In the genomic region with DNA sequence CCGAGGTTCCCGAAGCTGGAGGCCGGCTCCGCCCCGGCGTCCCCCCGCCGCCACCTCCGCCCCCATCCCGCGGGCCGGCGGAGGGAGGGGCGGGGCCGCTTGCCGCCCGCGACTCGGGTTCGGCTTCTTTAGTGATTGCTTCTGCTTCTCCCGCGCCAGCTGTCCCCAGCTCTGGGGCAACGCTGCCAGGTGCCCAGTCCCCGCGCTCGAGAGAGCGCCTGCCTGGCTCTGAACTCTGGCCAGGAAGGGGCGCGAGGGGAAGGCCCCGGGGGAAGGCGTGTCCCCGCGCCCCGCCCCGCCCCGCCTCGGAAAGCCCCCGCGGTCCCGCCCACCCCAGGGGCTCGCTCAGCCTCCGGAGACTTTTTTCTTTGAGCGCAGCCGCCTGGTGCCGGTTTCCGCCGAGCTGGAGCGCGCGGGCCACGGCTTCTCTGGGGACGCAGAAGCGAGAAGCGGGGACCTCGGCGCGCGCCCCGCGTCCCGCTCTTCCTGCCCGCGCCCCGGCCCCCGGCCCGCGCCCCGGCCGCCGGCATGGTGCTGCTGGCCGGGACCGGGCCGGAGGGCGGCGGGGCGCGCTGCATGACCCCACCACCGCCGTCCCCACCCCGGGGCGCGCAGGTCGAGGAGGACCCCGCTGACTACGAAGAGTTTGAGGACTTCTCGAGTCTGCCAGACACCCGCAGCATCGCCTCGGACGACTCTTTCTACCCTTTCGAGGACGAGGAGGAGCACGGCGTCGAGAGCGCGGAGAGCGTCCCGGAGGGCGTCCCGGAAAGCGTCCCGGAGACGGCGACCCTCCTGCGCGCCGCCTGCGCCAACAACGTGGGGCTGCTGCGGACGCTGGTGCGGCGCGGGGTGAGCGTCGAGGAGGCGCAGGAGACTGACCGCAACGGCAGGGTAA, we compare ENCODE assay signal across 8 cellular contexts.
A peak's percentile ranks its signal among the peaks of the same experiment; 100 is the strongest.
DNase-seq lines count a peak whose midpoint lies in the region; ATAC-seq and TF ChIP-seq lines count a peak whose summit lies in the region.

Gene ANKRD33B (plus strand): TSS at position 131 of the 898 bp plus-strand sequence. CDS start 398 bp downstream, at position 529.

- ATAC-seq in HG02623 (IDR thresholded peaks at IDR 0.05; ENCODE audit: unreplicated experiment): peak; percentile 50

- TF ChIP-seq CTCF in GM13976 (IDR thresholded peaks at IDR 0.05; ENCODE audit: borderline replicate concordance, control extremely low read depth, extremely low read depth, insufficient read depth, missing control alignments): no peak

- DNase-seq in GM13976 (ENCODE audit: low spot score) (peak; percentile 93), NCI-H1105 (lab: John Stamatoyannopoulos, UW) (peak; percentile 69), T-helper 9 cell (peak; percentile 66), astrocyte of the hippocampus (ENCODE audit: low read depth, low spot score) (peak; percentile 91), iPS-NIHi7 (ENCODE audit: extremely low spot score) (peak; percentile 77), globus pallidus (ENCODE audit: low spot score) (no peak)
- DNase-seq in stimulated activated CD4-positive, alpha-beta T cell treated with anti-CD3 and anti-CD28 coated beads, Interleukin-1b, Interleukin-23, amount 100 ng/mL, for 1 hour (ENCODE audit: low read depth in 2 of 2): peak; percentile 57 to 70

- in situ Hi-C loops in GM13976 (cut with MboI; ENCODE audit: low sequenced_read_pairs, unreplicated experiment): no loop called here
